Comparison of ENCODE assay signal across 31 cellular contexts in genomic region chr4:52651993-52652672, GRCh38. TPM values are rescaled to one million over a fixed set of nuclear protein-coding genes. Genes with fewer than 3 reads are reported as not detected.
DNase-seq lines count a peak whose midpoint lies in the region; ATAC-seq, FAIRE-seq and TF ChIP-seq lines count a peak whose summit lies in the region.
"Had no signal": no experiment of that assay in that cellular context is flagged by ENCODE, and none has a peak within 500 bp of the region (broad histone marks: within the 10 kb centered on the region; RNA-seq: fewer than 3 reads in every experiment).

No MANE protein-coding gene starts in this region.

- no peak for TF ChIP-seq CTCF in CD8-positive, alpha-beta T cell (IDR thresholded peaks at IDR 0.05)

- peaks cover 4% of the 10 kb centered on the region for H3K4me1 ChIP-seq in CD8-positive, alpha-beta memory T cell (ENCODE audit: insufficient read depth, low read length)
- H3K4me1 ChIP-seq in CD8-positive, alpha-beta T cell (ENCODE audit: insufficient read depth, low read length): no peaks in the 10 kb centered on the region

- ATAC-seq in T-helper 17 cell (no peak), memory B cell (ENCODE audit: low read depth) (no peak)
- no peak for ATAC-seq in CD8-positive, alpha-beta T cell
- ATAC-seq: Panc1 had no signal

- no peaks in the 10 kb centered on the region for H3K9me3 ChIP-seq in CD8-positive, alpha-beta memory T cell (ENCODE audit: low read length)
- peaks cover 4% of the 10 kb centered on the region for H3K9me3 ChIP-seq in T-helper 17 cell (ENCODE audit: control insufficient read depth, low read length, poor library complexity, severe bottlenecking)
- no peaks in the 10 kb centered on the region for H3K9me3 ChIP-seq in CD8-positive, alpha-beta T cell (ENCODE audit: low read length)
- H3K9me3 ChIP-seq: esophagus squamous epithelium, testis, vagina had no signal

- H3K4me1 Mint-ChIP-seq in CD8-positive, alpha-beta memory T cell: peaks cover 33 to 75% (median 72%) of the 10 kb centered on the region in 3 donors
- H3K4me1 Mint-ChIP-seq in T-helper 17 cell: peaks cover 26% of the 10 kb centered on the region
- peaks cover 21% of the 10 kb centered on the region for H3K4me1 Mint-ChIP-seq in memory B cell
- H3K4me1 Mint-ChIP-seq in CD8-positive, alpha-beta T cell (ENCODE audit: low read depth): peaks cover 13% of the 10 kb centered on the region

- H3K27me3 ChIP-seq in CD8-positive, alpha-beta memory T cell (ENCODE audit: insufficient read depth, low read length, poor library complexity, severe bottlenecking): no peaks in the 10 kb centered on the region
- no peaks in the 10 kb centered on the region for H3K27me3 ChIP-seq in CD8-positive, alpha-beta T cell (ENCODE audit: insufficient read depth, low read length)
- H3K27me3 ChIP-seq: brain microvascular endothelial cell, esophagus squamous epithelium, testis, vagina had no signal

- no peaks in the 10 kb centered on the region for H3K27me3 Mint-ChIP-seq in CD8-positive, alpha-beta memory T cell
- H3K27me3 Mint-ChIP-seq in T-helper 17 cell (no peaks in the 10 kb centered on the region), memory B cell (no peaks in the 10 kb centered on the region)
- peaks cover 4% of the 10 kb centered on the region for H3K27me3 Mint-ChIP-seq in CD8-positive, alpha-beta T cell (ENCODE audit: low read depth)

- H3K4me3 Mint-ChIP-seq in CD8-positive, alpha-beta memory T cell: peak overlapping the region; percentile 1 to 54 (median 18)
- H3K4me3 Mint-ChIP-seq in T-helper 17 cell (peak overlapping the region; percentile 28), memory B cell (no peak overlapping the region)
- no peak overlapping the region for H3K4me3 Mint-ChIP-seq in CD8-positive, alpha-beta T cell
- H3K4me3 Mint-ChIP-seq: CD14-positive monocyte, nephron had no signal

- POLR2A ChIA-PET in CD8-positive, alpha-beta memory T cell (lab: Charles Lee): no interaction called here
- POLR2A ChIA-PET in CD8-positive, alpha-beta T cell (lab: Charles Lee): no interaction called here

- H3K4me3 ChIP-seq in CD8-positive, alpha-beta memory T cell (ENCODE audit: low read length): no peak overlapping the region
- H3K4me3 ChIP-seq in CD8-positive, alpha-beta T cell (ENCODE audit: low read depth, low read length): no peak overlapping the region
- H3K4me3 ChIP-seq: esophagus squamous epithelium, GM23248, testis, vagina had no signal

- intact Hi-C loops in CD8-positive, alpha-beta T cell (cut with DNase I, micrococcal nuclease): loop anchor here in 1 of 2 experiments (5.0 kb wide), 1 partner anchor 210 kb away; the partner anchor contains the start of gene RASL11B

- no peak for DNase-seq in CD8-positive, alpha-beta memory T cell
- DNase-seq in T-helper 17 cell: no peak
- no peak for DNase-seq in memory B cell (ENCODE audit: low spot score in 2 of 2)
- no peak for DNase-seq in NOMO-1 (lab: John Stamatoyannopoulos, UW; ENCODE audit: unreplicated experiment in 2 of 2)
- DNase-seq in COLO668 (lab: John Stamatoyannopoulos, UW; ENCODE audit: unreplicated experiment): no peak
- no peak for DNase-seq in CD8-positive, alpha-beta T cell
- DNase-seq: activated CD4-positive, alpha-beta T cell treated with anti-CD3 and anti-CD28 coated beads for 1 hour; brain microvascular endothelial cell; DMS153; effector memory CD4-positive, alpha-beta T cell; esophagus squamous epithelium; GM23248; hypothalamus; midbrain; NCI-H1694; NCI-H510A; NK-92 treated with Interleukin-12 subunit alpha and Interleukin-12 subunit beta, amount 100 ng/mL, for 24 hours; SIG-M5; stimulated activated CD4-positive, alpha-beta T cell treated with anti-CD3 and anti-CD28 coated beads, Interleukin-4, amount 100 ng/mL, for 1 hour; stimulated activated naive CD4-positive, alpha-beta T cell; SW 1271; testis had no signal

- CTCF ChIA-PET in CD8-positive, alpha-beta memory T cell (lab: Charles Lee): no interaction called here
- CTCF ChIA-PET in CD8-positive, alpha-beta T cell (lab: Charles Lee): no interaction called here

- FAIRE-seq in A204.1 (lab: Jason Lieb, UNC): peak; percentile 11
- FAIRE-seq: HTR-8/SVneo, islet of Langerhans, TTC549 had no signal

- no peak overlapping the region for H3K27ac ChIP-seq in CD8-positive, alpha-beta memory T cell (ENCODE audit: low read depth, low read length)
- no peak overlapping the region for H3K27ac ChIP-seq in CD8-positive, alpha-beta T cell (ENCODE audit: low read depth, low read length)
- H3K27ac ChIP-seq: brain microvascular endothelial cell, esophagus squamous epithelium, GM23248, KMS-11, testis, vagina had no signal

- peaks cover 3 to 5% (median 4%) of the 10 kb centered on the region in 5 donors for H3K9me3 Mint-ChIP-seq in CD8-positive, alpha-beta memory T cell
- peaks cover 4% of the 10 kb centered on the region for H3K9me3 Mint-ChIP-seq in memory B cell
- H3K9me3 Mint-ChIP-seq in CD8-positive, alpha-beta T cell: no peaks in the 10 kb centered on the region
- H3K9me3 Mint-ChIP-seq: nephron had no signal

- H3K36me3 ChIP-seq in CD8-positive, alpha-beta memory T cell (ENCODE audit: insufficient read depth, low read length): no peaks in the 10 kb centered on the region
- H3K36me3 ChIP-seq in CD8-positive, alpha-beta T cell (ENCODE audit: insufficient read depth, low read length): no peaks in the 10 kb centered on the region
- H3K36me3 ChIP-seq: brain microvascular endothelial cell, esophagus squamous epithelium, vagina had no signal

- H3K36me3 Mint-ChIP-seq in CD8-positive, alpha-beta memory T cell: peaks cover 3 to 11% (median 10%) of the 10 kb centered on the region in 3 donors
- H3K36me3 Mint-ChIP-seq in T-helper 17 cell (ENCODE audit: low read depth) (peaks cover 4% of the 10 kb centered on the region), memory B cell (peaks cover 10% of the 10 kb centered on the region)
- peaks cover 2% of the 10 kb centered on the region for H3K36me3 Mint-ChIP-seq in CD8-positive, alpha-beta T cell

- peak overlapping the region in 5 of 8 donors; percentile 1 to 56 (median 19) for H3K27ac Mint-ChIP-seq in CD8-positive, alpha-beta memory T cell
- H3K27ac Mint-ChIP-seq in T-helper 17 cell (peak overlapping the region; percentile 10), memory B cell (peak overlapping the region; percentile 31)
- H3K27ac Mint-ChIP-seq in CD8-positive, alpha-beta T cell: no peak overlapping the region
- H3K27ac Mint-ChIP-seq: CD14-positive monocyte, nephron had no signal

RNA-seq across cellular contexts. Expression of gene USP46, which starts 7.0 kb away (rescaled TPM):
- total RNA-seq in CD8-positive, alpha-beta memory T cell: 10 to 100 TPM; 15.6 to 16.9 TPM
- polyA plus RNA-seq in CD8-positive, alpha-beta memory T cell: 5.8 TPM
- 10 to 100 TPM; 22.5 to 24.0 TPM for total RNA-seq in T-helper 17 cell
- 1 to 10 TPM; 3.1 to 4.5 TPM for total RNA-seq in CD8-positive, alpha-beta T cell

Comparison
In these comparisons a context has a peak if more than half of its experiments do, and no peak if none do; other contexts are left out.
1. H3K4me3 Mint-ChIP-seq: peak in CD8-positive, alpha-beta memory T cell (7 of 7) and T-helper 17 cell (single experiment); none in memory B cell (single experiment) and CD8-positive, alpha-beta T cell (single experiment).